ENCODE assay signal across 1 cellular context in the genomic region with DNA sequence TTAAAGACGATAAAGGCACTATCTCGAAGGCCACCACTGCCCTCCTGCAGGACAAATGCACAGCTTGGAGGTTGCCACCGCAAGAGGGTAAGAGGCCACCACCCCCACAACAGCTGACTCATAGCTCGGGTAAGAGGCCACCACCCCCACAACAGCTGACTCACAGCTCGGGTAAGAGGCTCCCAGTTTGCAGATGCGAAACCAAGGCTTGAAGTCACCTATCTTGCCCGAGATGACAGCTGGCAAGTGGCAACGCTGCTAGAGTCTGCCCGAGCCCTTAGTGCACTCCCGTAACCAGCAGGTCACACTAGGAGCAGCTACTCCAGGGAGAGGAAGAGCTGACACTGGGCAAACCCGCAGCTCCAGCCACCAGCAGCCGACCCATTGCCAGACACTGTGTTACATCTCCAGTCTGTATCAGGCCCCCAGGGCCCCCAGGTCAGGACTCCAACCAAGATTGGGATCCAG.
TF ChIP-seq lines count a peak whose summit lies in the region.

No MANE protein-coding gene starts in this region.

TF ChIP-seq in K562, 482 proteins besides CTCF, POLR2A, EP300 and RAD21 (continued from another document and continues in another):
- TF ChIP-seq, protein P1, sequence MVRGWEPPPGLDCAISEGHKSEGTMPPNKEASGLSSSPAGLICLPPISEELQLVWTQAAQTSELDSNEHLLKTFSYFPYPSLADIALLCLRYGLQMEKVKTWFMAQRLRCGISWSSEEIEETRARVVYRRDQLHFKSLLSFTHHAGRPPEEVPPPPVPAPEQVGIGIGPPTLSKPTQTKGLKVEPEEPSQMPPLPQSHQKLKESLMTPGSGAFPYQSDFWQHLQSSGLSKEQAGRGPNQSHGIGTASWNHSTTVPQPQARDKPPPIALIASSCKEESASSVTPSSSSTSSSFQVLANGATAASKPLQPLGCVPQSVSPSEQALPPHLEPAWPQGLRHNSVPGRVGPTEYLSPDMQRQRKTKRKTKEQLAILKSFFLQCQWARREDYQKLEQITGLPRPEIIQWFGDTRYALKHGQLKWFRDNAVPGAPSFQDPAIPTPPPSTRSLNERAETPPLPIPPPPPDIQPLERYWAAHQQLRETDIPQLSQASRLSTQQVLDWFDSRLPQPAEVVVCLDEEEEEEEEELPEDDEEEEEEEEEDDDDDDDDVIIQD (CRISPR knock-in tag; IDR thresholded peaks at IDR 0.05), result no peak
- TF ChIP-seq MEF2A (IDR thresholded peaks at IDR 0.05; ENCODE audit: control insufficient read depth, low read depth, low read length) (no peak), RBFOX2 (IDR thresholded peaks at IDR 0.05; ENCODE audit: low read depth, low read length) (no peak), MITF (IDR thresholded peaks at IDR 0.05) (0 out of 2 replicates have a peak, but pooled peaks have one; percentile 27), ATF4 (CRISPR knock-in tag; IDR thresholded peaks at IDR 0.05) (no peak), ZNF212 (CRISPR knock-in tag; IDR thresholded peaks at IDR 0.05) (no peak), CUX1 (CRISPR knock-in tag; IDR thresholded peaks at IDR 0.05) (no peak), NCOA6 (IDR thresholded peaks at IDR 0.05) (no peak), BMI1 (IDR thresholded peaks at IDR 0.05; ENCODE audit: low read length) (no peak), JUNB (CRISPR knock-in tag; conservative IDR thresholded peaks at IDR 0.05) (0 out of 2 replicates have a peak, but pooled peaks have one; percentile 44), RBM22 (IDR thresholded peaks at IDR 0.05; ENCODE audit: low read depth, low read length, poor library complexity, severe bottlenecking) (no peak), SMARCE1 (IDR thresholded peaks at IDR 0.05) (peak; percentile 75), NEUROD1 (IDR thresholded peaks at IDR 0.05; ENCODE audit: borderline replicate concordance, low read depth, low read length, partially characterized antibody) (peak; percentile 77), ERF (CRISPR knock-in tag; IDR thresholded peaks at IDR 0.05) (no peak), CHAMP1 (IDR thresholded peaks at IDR 0.05) (no peak), MTA1 (IDR thresholded peaks at IDR 0.05; ENCODE audit: borderline replicate concordance) (no peak)
- TF ChIP-seq, protein P2, sequence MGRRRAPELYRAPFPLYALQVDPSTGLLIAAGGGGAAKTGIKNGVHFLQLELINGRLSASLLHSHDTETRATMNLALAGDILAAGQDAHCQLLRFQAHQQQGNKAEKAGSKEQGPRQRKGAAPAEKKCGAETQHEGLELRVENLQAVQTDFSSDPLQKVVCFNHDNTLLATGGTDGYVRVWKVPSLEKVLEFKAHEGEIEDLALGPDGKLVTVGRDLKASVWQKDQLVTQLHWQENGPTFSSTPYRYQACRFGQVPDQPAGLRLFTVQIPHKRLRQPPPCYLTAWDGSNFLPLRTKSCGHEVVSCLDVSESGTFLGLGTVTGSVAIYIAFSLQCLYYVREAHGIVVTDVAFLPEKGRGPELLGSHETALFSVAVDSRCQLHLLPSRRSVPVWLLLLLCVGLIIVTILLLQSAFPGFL (CRISPR knock-in tag; IDR thresholded peaks at IDR 0.05), result no peak
- TF ChIP-seq, protein P3, sequence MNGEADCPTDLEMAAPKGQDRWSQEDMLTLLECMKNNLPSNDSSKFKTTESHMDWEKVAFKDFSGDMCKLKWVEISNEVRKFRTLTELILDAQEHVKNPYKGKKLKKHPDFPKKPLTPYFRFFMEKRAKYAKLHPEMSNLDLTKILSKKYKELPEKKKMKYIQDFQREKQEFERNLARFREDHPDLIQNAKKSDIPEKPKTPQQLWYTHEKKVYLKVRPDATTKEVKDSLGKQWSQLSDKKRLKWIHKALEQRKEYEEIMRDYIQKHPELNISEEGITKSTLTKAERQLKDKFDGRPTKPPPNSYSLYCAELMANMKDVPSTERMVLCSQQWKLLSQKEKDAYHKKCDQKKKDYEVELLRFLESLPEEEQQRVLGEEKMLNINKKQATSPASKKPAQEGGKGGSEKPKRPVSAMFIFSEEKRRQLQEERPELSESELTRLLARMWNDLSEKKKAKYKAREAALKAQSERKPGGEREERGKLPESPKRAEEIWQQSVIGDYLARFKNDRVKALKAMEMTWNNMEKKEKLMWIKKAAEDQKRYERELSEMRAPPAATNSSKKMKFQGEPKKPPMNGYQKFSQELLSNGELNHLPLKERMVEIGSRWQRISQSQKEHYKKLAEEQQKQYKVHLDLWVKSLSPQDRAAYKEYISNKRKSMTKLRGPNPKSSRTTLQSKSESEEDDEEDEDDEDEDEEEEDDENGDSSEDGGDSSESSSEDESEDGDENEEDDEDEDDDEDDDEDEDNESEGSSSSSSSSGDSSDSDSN (IDR thresholded peaks at IDR 0.05; ENCODE audit: borderline replicate concordance in 1 of 2, low read depth in 2 of 2, low read length in 2 of 2), result no peak
- TF ChIP-seq, protein P4, sequence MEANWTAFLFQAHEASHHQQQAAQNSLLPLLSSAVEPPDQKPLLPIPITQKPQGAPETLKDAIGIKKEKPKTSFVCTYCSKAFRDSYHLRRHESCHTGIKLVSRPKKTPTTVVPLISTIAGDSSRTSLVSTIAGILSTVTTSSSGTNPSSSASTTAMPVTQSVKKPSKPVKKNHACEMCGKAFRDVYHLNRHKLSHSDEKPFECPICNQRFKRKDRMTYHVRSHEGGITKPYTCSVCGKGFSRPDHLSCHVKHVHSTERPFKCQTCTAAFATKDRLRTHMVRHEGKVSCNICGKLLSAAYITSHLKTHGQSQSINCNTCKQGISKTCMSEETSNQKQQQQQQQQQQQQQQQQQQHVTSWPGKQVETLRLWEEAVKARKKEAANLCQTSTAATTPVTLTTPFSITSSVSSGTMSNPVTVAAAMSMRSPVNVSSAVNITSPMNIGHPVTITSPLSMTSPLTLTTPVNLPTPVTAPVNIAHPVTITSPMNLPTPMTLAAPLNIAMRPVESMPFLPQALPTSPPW (CRISPR knock-in tag; IDR thresholded peaks at IDR 0.05), result peak; percentile 50; the same call in 1 of the 2 replicates
